26 cellular contexts compared by ENCODE assay signal in the genomic region with DNA sequence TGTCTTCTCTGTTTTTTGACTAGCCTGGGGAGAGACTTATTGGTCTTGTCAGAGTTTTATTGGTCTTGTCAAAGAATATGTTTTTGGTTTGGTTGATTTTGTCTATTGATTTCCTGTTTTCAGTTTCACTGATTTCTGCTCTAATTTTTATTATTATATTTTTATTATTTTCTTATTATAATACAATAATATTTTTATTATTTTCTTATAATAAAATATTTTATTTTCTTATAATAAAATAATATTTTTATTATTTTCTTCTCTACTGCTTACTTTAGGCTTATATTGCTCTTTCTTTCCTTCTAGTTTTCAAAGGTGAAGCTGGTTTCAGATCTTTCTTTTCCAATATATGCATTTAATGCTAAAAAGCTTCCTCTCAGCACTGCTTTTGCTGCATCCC.
"Had no signal": no experiment of that assay in that cellular context is flagged by ENCODE, and none has a peak within 500 bp of the region (broad histone marks: within the 10 kb centered on the region; RNA-seq: fewer than 3 reads in every experiment).

No MANE protein-coding gene starts in this region.

- H3K27me3 ChIP-seq: ascending aorta, body of pancreas, SJCRH30 had no signal

- H3K9me3 ChIP-seq: ascending aorta, body of pancreas, SJCRH30 had no signal

- H3K27ac ChIP-seq: ascending aorta, SJCRH30 had no signal

- H3K4me3 ChIP-seq: ascending aorta, body of pancreas, SJCRH30 had no signal

- DNase-seq: activated B cell treated with CpG ODN at 0.5 μM for 24 hours; activated CD4-positive, alpha-beta T cell treated with anti-CD3 and anti-CD28 coated beads for 1 hour; activated CD4-positive, alpha-beta T cell treated with anti-CD3 and anti-CD28 coated beads, Interleukin-2, amount 10 ng/mL, durations not matched to agents 24 days and 14 days; activated CD4-positive, alpha-beta T cell treated with anti-CD3 and anti-CD28 coated beads, Interleukin-2, amount 50 U/mL, for 48 hours; activated CD8-positive, alpha-beta memory T cell treated with anti-CD3 and anti-CD28 coated beads for 24 hours; activated gamma-delta T cell; activated naive CD4-positive, alpha-beta T cell treated with anti-CD3 and anti-CD28 coated beads, Interleukin-2, amount 10 ng/mL, durations not matched to agents 7 days and 5 days; activated naive CD8-positive, alpha-beta T cell treated with anti-CD3 and anti-CD28 coated beads, Interleukin-2, amount 10 ng/mL, durations not matched to agents 7 days and 5 days; activated T-cell treated with anti-CD3 and anti-CD28 coated beads, Interleukin-2, amount 50 U/mL, for 4 hours; body of pancreas; KG1; NCI-H1048; NCI-H1930; NCI-H2107; NCI-H2171 treated with DMSO at 0.1 percent for 48 hours; NCI-H226; NCI-H510A; NCI-H526 treated with DMSO at 0.1 percent for 48 hours; NCI-H82; RPMI8226; SJCRH30; SW 1271 had no signal

- H3K4me3 Mint-ChIP-seq: activated B cell treated with CpG ODN at 0.5 μM for 24 hours; activated CD4-positive, alpha-beta T cell treated with anti-CD3 and anti-CD28 coated beads, Interleukin-2, amount 10 ng/mL, durations not matched to agents 24 days and 14 days; activated naive CD4-positive, alpha-beta T cell treated with anti-CD3 and anti-CD28 coated beads, Interleukin-2, amount 10 ng/mL, durations not matched to agents 7 days and 5 days; activated naive CD8-positive, alpha-beta T cell treated with anti-CD3 and anti-CD28 coated beads, Interleukin-2, amount 10 ng/mL, durations not matched to agents 7 days and 5 days; activated T-cell treated with anti-CD3 and anti-CD28 coated beads, Interleukin-2, amount 50 U/mL, for 4 hours; IgD-negative memory B cell had no signal

- H3K27ac Mint-ChIP-seq: activated B cell treated with CpG ODN at 0.5 μM for 24 hours; activated CD4-positive, alpha-beta T cell treated with anti-CD3 and anti-CD28 coated beads, Interleukin-2, amount 10 ng/mL, durations not matched to agents 24 days and 14 days; activated naive CD4-positive, alpha-beta T cell treated with anti-CD3 and anti-CD28 coated beads, Interleukin-2, amount 10 ng/mL, durations not matched to agents 7 days and 5 days; activated naive CD8-positive, alpha-beta T cell treated with anti-CD3 and anti-CD28 coated beads, Interleukin-2, amount 10 ng/mL, durations not matched to agents 7 days and 5 days; IgD-negative memory B cell had no signal

- ATAC-seq: activated T-cell treated with anti-CD3 and anti-CD28 coated beads, Interleukin-2, amount 50 U/mL, for 4 hours; body of pancreas; Right ventricle myocardium inferior; SK-N-SH treated with all-trans-retinoic acid at 6 μM for 48 hours had no signal

- H3K36me3 Mint-ChIP-seq: activated naive CD8-positive, alpha-beta T cell treated with anti-CD3 and anti-CD28 coated beads, Interleukin-2, amount 10 ng/mL, durations not matched to agents 7 days and 5 days had no signal

- H3K9me3 Mint-ChIP-seq: activated B cell treated with CpG ODN at 0.5 μM for 24 hours; activated CD4-positive, alpha-beta T cell treated with anti-CD3 and anti-CD28 coated beads, Interleukin-2, amount 10 ng/mL, durations not matched to agents 24 days and 14 days; activated naive CD4-positive, alpha-beta T cell treated with anti-CD3 and anti-CD28 coated beads, Interleukin-2, amount 10 ng/mL, durations not matched to agents 7 days and 5 days; activated naive CD8-positive, alpha-beta T cell treated with anti-CD3 and anti-CD28 coated beads, Interleukin-2, amount 10 ng/mL, durations not matched to agents 7 days and 5 days; activated T-cell treated with anti-CD3 and anti-CD28 coated beads, Interleukin-2, amount 50 U/mL, for 4 hours; IgD-negative memory B cell had no signal

- H3K27me3 Mint-ChIP-seq: activated B cell treated with CpG ODN at 0.5 μM for 24 hours; activated CD4-positive, alpha-beta T cell treated with anti-CD3 and anti-CD28 coated beads, Interleukin-2, amount 10 ng/mL, durations not matched to agents 24 days and 14 days; activated naive CD4-positive, alpha-beta T cell treated with anti-CD3 and anti-CD28 coated beads, Interleukin-2, amount 10 ng/mL, durations not matched to agents 7 days and 5 days; activated naive CD8-positive, alpha-beta T cell treated with anti-CD3 and anti-CD28 coated beads, Interleukin-2, amount 10 ng/mL, durations not matched to agents 7 days and 5 days; IgD-negative memory B cell had no signal

- H3K4me1 Mint-ChIP-seq: activated CD4-positive, alpha-beta T cell treated with anti-CD3 and anti-CD28 coated beads, Interleukin-2, amount 10 ng/mL, durations not matched to agents 24 days and 14 days; activated naive CD8-positive, alpha-beta T cell treated with anti-CD3 and anti-CD28 coated beads, Interleukin-2, amount 10 ng/mL, durations not matched to agents 7 days and 5 days had no signal

- H3K4me1 ChIP-seq: ascending aorta, SJCRH30 had no signal
